In genomic region chr6:135179920-135180457, GRCh38 we compare ENCODE assay signal across 9 cellular contexts. TPM values are rescaled to one million over a fixed set of nuclear protein-coding genes. Genes with fewer than 3 reads are reported as not detected.
DNase-seq lines count a peak whose midpoint lies in the region; ATAC-seq, FAIRE-seq and TF ChIP-seq lines count a peak whose summit lies in the region.
"Had no signal": no experiment of that assay in that cellular context is flagged by ENCODE, and none has a peak within 500 bp of the region (broad histone marks: within the 10 kb centered on the region; RNA-seq: fewer than 3 reads in every experiment).

No MANE protein-coding gene starts in this region.

- peak; percentile 9 to 41; a peak in 2 of 4 replicates for TF ChIP-seq EP300 in GM12878 (IDR thresholded peaks at IDR 0.05; ENCODE audit: borderline replicate concordance in 1 of 2, control insufficient read depth in 1 of 2, low read depth in 2 of 2, low read length in 2 of 2)

- DNase-seq in Jurkat, Clone E6-1 (ENCODE audit: low read depth, low spot score), result no peak
- DNase-seq in GM12878 (ENCODE audit: low read depth, low spot score) (no peak), neural progenitor cell (ENCODE audit: low spot score) (no peak), MG63 (no peak), pancreas (no peak)

- H3K9me3 ChIP-seq in DOHH2 (ENCODE audit: control insufficient read depth, insufficient read depth, low read length), result no peaks in the 10 kb centered on the region
- H3K9me3 ChIP-seq in GM12878 (replicated peaks; ENCODE audit: control insufficient read depth, insufficient read depth, low read length), result no peaks in the 10 kb centered on the region
- no peaks in the 10 kb centered on the region for H3K9me3 ChIP-seq in neural progenitor cell (ENCODE audit: low read depth)
- no peaks in the 10 kb centered on the region for H3K9me3 ChIP-seq in MG63
- H3K9me3 ChIP-seq in pancreas, result no peaks in the 10 kb centered on the region

- H3K4me1 Mint-ChIP-seq in neural progenitor cell, result peaks cover 18% of the 10 kb centered on the region

- TF ChIP-seq CTCF in DOHH2 (IDR thresholded peaks at IDR 0.05; ENCODE audit: low read depth, low read length, poor library complexity, severe bottlenecking) (no peak), GM12878 (IDR thresholded peaks at IDR 0.05 in 2 of 3, conservative IDR thresholded peaks at IDR 0.05 in 1 of 3; ENCODE audit: control insufficient read depth in 2 of 3, extremely low read depth in 1 of 3, insufficient read depth in 1 of 3, low read depth in 3 of 3, low read length in 3 of 3) (no peak), neural progenitor cell (IDR thresholded peaks at IDR 0.05) (no peak), pancreas (IDR thresholded peaks at IDR 0.05) (no peak)

- ATAC-seq in GM12878, result 0 out of 3 replicates have a peak, but pooled peaks have one; percentile 1
- ATAC-seq in HG02938 (IDR thresholded peaks at IDR 0.05; ENCODE audit: unreplicated experiment), result no peak
- no peak for ATAC-seq in GM21515 (IDR thresholded peaks at IDR 0.05; ENCODE audit: unreplicated experiment)
- no peak for ATAC-seq in pancreas

- POLR2A ChIA-PET in GM12878 (lab: Charles Lee), result interaction anchor here (1.2 to 5.3 kb wide), 7 partner anchors 11 to 176 kb away, joined by 4 to 52 read pairs (median 6); no protein-coding TSS in a partner anchor

- intact Hi-C loops in GM12878 (cut with micrococcal nuclease; ENCODE audit: unreplicated experiment) (loop anchor here (5.0 kb wide), 1 partner anchor 128 kb away; the partner anchor contains the start of gene HBS1L), pancreas (cut with DNase I) (no loop called here)

- peaks cover 26% of the 10 kb centered on the region for H3K27me3 Mint-ChIP-seq in neural progenitor cell (ENCODE audit: insufficient read depth, low read depth)

- peaks cover 35% of the 10 kb centered on the region for H3K79me2 ChIP-seq in DOHH2 (ENCODE audit: control insufficient read depth, low read length)
- H3K79me2 ChIP-seq in GM12878 (ENCODE audit: control insufficient read depth, insufficient read depth, low read length), result peaks cover 34% of the 10 kb centered on the region
- peaks cover 21% of the 10 kb centered on the region for H3K79me2 ChIP-seq in neural progenitor cell (ENCODE audit: low read depth)

- peak overlapping the region; percentile 88 for H3K4me3 Mint-ChIP-seq in neural progenitor cell

- CTCF ChIA-PET in GM12878 (lab: Yijun Ruan, JAX), result interaction anchor here (1.4 to 12.3 kb wide), 6 partner anchors 18 to 94 kb away, joined by 3 to 149 read pairs (median 5); no protein-coding TSS in a partner anchor

- peak overlapping the region; percentile 91 for H3K27ac ChIP-seq in DOHH2 (ENCODE audit: low read depth, low read length)
- H3K27ac ChIP-seq in GM12878 (ENCODE audit: control insufficient read depth, insufficient read depth), result peak overlapping the region; percentile 79
- no peak overlapping the region for H3K27ac ChIP-seq in neural progenitor cell
- H3K27ac ChIP-seq in pancreas, result no peak overlapping the region
- H3K27ac ChIP-seq: SJSA1 had no signal

- no peak overlapping the region for H3K27ac Mint-ChIP-seq in neural progenitor cell

- peak overlapping the region; percentile 67 for H3K4me3 ChIP-seq in DOHH2 (ENCODE audit: low read length)
- H3K4me3 ChIP-seq in Jurkat, Clone E6-1 (ENCODE audit: low read length), result peak overlapping the region; percentile 97
- H3K4me3 ChIP-seq in GM12878, result peak overlapping the region; percentile 62
- H3K4me3 ChIP-seq in neural progenitor cell, result peak overlapping the region; percentile 76
- no peak overlapping the region for H3K4me3 ChIP-seq in MG63
- H3K4me3 ChIP-seq in pancreas, result peak overlapping the region in 1 of 4 donors; percentile 63

- RAD21 ChIA-PET in GM12878 (lab: Charles Lee; ENCODE audit: unreplicated experiment), result interaction anchor here (1.0 to 8.1 kb wide), 9 partner anchors 16 to 242 kb away, joined by 3 to 98 read pairs (median 4); no protein-coding TSS in a partner anchor

- H3K9ac ChIP-seq in GM12878 (ENCODE audit: control insufficient read depth, insufficient read depth, low read length) (0 out of 2 replicates have a peak overlapping the region, but pooled peaks have one; percentile 28), neural progenitor cell (no peak overlapping the region)

- H3F3A ChIP-seq in DOHH2 (ENCODE audit: control insufficient read depth, insufficient read depth), result peaks cover 38% of the 10 kb centered on the region
- peaks cover 17% of the 10 kb centered on the region for H3F3A ChIP-seq in neural progenitor cell (ENCODE audit: low read depth)

- H3K4me1 ChIP-seq in DOHH2 (ENCODE audit: control insufficient read depth, low read length) (peaks cover 62% of the 10 kb centered on the region), GM12878 (ENCODE audit: control insufficient read depth, insufficient read depth, low read length) (peaks cover 23% of the 10 kb centered on the region), neural progenitor cell (peaks cover 5% of the 10 kb centered on the region), pancreas (peaks cover 0 to 11% (median 7%) of the 10 kb centered on the region in 3 donors)

- no peaks in the 10 kb centered on the region for H3K36me3 Mint-ChIP-seq in neural progenitor cell

- no peak for TF ChIP-seq RAD21 in GM12878 (IDR thresholded peaks at IDR 0.05; ENCODE audit: insufficient read depth, low read depth, low read length)

- no peaks in the 10 kb centered on the region for H4K20me1 ChIP-seq in DOHH2 (ENCODE audit: control insufficient read depth, insufficient read depth, low read depth, low read length)
- no peaks in the 10 kb centered on the region for H4K20me1 ChIP-seq in GM12878 (ENCODE audit: control insufficient read depth, insufficient read depth)
- peaks cover 10% of the 10 kb centered on the region for H4K20me1 ChIP-seq in neural progenitor cell (ENCODE audit: low read depth)

- H2AFZ ChIP-seq in GM12878 (ENCODE audit: control insufficient read depth, low read depth, low read length) (peak overlapping the region; percentile 35), neural progenitor cell (replicated peaks) (peak overlapping the region; percentile 27)

- H3K4me2 ChIP-seq in DOHH2 (ENCODE audit: low read length) (peak overlapping the region; percentile 86), GM12878 (ENCODE audit: control insufficient read depth, insufficient read depth) (peak overlapping the region; percentile 58), neural progenitor cell (peak overlapping the region; percentile 100)

- no peak for TF ChIP-seq POLR2A in GM12878 (IDR thresholded peaks at IDR 0.05; ENCODE audit: low read depth, low read length)

- H3K9me3 Mint-ChIP-seq in neural progenitor cell, result peaks cover 2% of the 10 kb centered on the region

- FAIRE-seq in GM12878 (lab: Jason Lieb, UNC), result no peak
- FAIRE-seq in pancreas (lab: Jason Lieb, UNC), result no peak

- in situ Hi-C loops in GM12878 (cut with MboI), result loop anchor here (5.0 kb wide), 1 partner anchor 168 kb away; no protein-coding TSS in a partner anchor

- no peaks in the 10 kb centered on the region for H3K27me3 ChIP-seq in DOHH2 (ENCODE audit: control insufficient read depth, low read length)
- H3K27me3 ChIP-seq in GM12878 (replicated peaks in 1 of 2; ENCODE audit: control insufficient read depth in 2 of 2, insufficient read depth in 2 of 2, low read length in 1 of 2), result no peaks in the 10 kb centered on the region
- H3K27me3 ChIP-seq in neural progenitor cell, result peaks cover 45% of the 10 kb centered on the region
- peaks cover 29% of the 10 kb centered on the region for H3K27me3 ChIP-seq in MG63
- peaks cover 0 to 12% (median 4%) of the 10 kb centered on the region in 4 donors for H3K27me3 ChIP-seq in pancreas

- 0% methylated on average over 8 of the region's 8 CpGs for WGBS in GM12878 (ENCODE audit: insufficient coverage, insufficient replicate concordance, low lambda C conversion rate, missing lambda C conversion rate)
- WGBS in pancreas, 2 donors, result 35 to 41% methylated on average over 8 of the region's 8 CpGs

- no peaks in the 10 kb centered on the region for H3K9me2 ChIP-seq in DOHH2 (replicated peaks; ENCODE audit: control insufficient read depth, low read length)

- BruUV-seq in GM12878 (replicated peaks; lab: Mats Ljungman, UMichigan), result TSS peak; percentile 52

- SMC1A ChIA-PET in GM12878 (lab: Charles Lee; ENCODE audit: uncharacterized antibody, unreplicated experiment), result interaction anchor here (0.9 to 12.3 kb wide), 7 partner anchors 12 to 172 kb away, joined by 3 to 133 read pairs (median 5); no protein-coding TSS in a partner anchor

- peaks cover 15% of the 10 kb centered on the region for H3K36me3 ChIP-seq in DOHH2 (ENCODE audit: control insufficient read depth, low read length)
- no peaks in the 10 kb centered on the region; a peak in 1 of 4 replicates for H3K36me3 ChIP-seq in GM12878 (ENCODE audit: control insufficient read depth in 2 of 2, insufficient read depth in 2 of 2, low read length in 1 of 2)
- H3K36me3 ChIP-seq in neural progenitor cell, result no peaks in the 10 kb centered on the region
- no peaks in the 10 kb centered on the region for H3K36me3 ChIP-seq in MG63
- H3K36me3 ChIP-seq in pancreas, result no peaks in the 10 kb centered on the region
- H3K36me3 ChIP-seq: SJSA1 had no signal

TF ChIP-seq in GM12878, 131 proteins besides CTCF, POLR2A, EP300 and RAD21 (continues in another document):
- 0 out of 2 replicates have a peak, but pooled peaks have one; percentile 14 for TF ChIP-seq POLR2AphosphoS5 (IDR thresholded peaks at IDR 0.05; ENCODE audit: low read length)

RNA-seq across cellular contexts. Expression of gene MYB, which starts 1.1 kb away (rescaled TPM):
- polyA plus RNA-seq in Jurkat, Clone E6-1 (2012; ENCODE audit: insufficient read depth, insufficient read length), result 161 TPM
- 60.0 and 65.9 TPM in 2 replicates for total RNA-seq in GM12878 (2013; cell fraction: nucleolus; rRNA removed)
- total RNA-seq in GM12878 (2014; rRNA removed) (16.1 TPM in 2 replicates), GM12878 (2014; rRNA removed; fragmentation: Illumina TruSeq; extraction: Trizol) (21.8 and 23.2 TPM in 2 replicates), GM12878 (2021) (21.3 and 22.4 TPM in 2 replicates), neural progenitor cell (ENCODE audit: low replicate concordance) (3.0 and 3.3 TPM in 2 replicates), pancreas (under 1 TPM in 4 of 6 donors, not detected in 2; 0.15 to 0.37 (median 0.26) TPM)
- polyA plus RNA-seq in GM12878 (2011; ENCODE audit: low read depth), result 16.0 TPM
- polyA plus RNA-seq in GM12878 (2011; rRNA removed) (20.3 and 20.7 TPM in 2 replicates), GM12878 (2014; fragmentation: Illumina TruSeq; extraction: Trizol) (25.2 and 32.5 TPM in 2 replicates), GM12878 (2014; fragmentation: Nextera tagmentation; extraction: Ambion mirVana) (10 to 100 TPM in 1 of 2 experiments, 1 to 10 TPM in 1; 7.0 to 10.3 TPM), GM12878 (2014; rRNA removed) (15.5 and 17.9 TPM in 2 replicates), GM12878 (2016; fragmentation: Nextera tagmentation; extraction: Ambion mirVana) (10 to 100 TPM; 24.1 to 29.8 TPM), pancreas (under 1 TPM in 1 of 2 donors, not detected in 1; 0.07 TPM)
- 17.6 and 27.0 TPM in 2 replicates for polyA plus RNA-seq in GM12878 (2011; cell fraction: cytosol; rRNA removed)
- 26.4 and 28.1 TPM in 2 replicates for polyA plus RNA-seq in GM12878 (2011; cell fraction: nucleus; rRNA removed)
- polyA plus RNA-seq in GM12878 (2012), result 16.1 and 21.0 TPM in 2 replicates
- 30.4 and 34.2 TPM in 2 replicates for polyA minus RNA-seq in GM12878 (2011; rRNA and poly(A)+ RNA removed)
- 12.0 and 13.7 TPM in 2 replicates for polyA minus RNA-seq in GM12878 (2011; cell fraction: cytosol; rRNA and poly(A)+ RNA removed)
- 34.0 and 50.9 TPM in 2 replicates for polyA minus RNA-seq in GM12878 (2011; cell fraction: nucleus; rRNA and poly(A)+ RNA removed)
- total RNA-seq in MG63 (2014; rRNA removed; shearing (Covaris generic); ENCODE audit: low replicate concordance), result 1.5 TPM in 1 of 2 replicates, not detected in the other

Comparison
In these comparisons a context has a peak if more than half of its experiments do, and no peak if none do; other contexts are left out.
1. H3K27ac ChIP-seq: peak in DOHH2 (single experiment) and GM12878 (single experiment); none in neural progenitor cell (single experiment) and pancreas (0 of 4).
2. Peak in every context shown above with its lines, with median percentiles within 50 percentile points of each other: H3K4me2 ChIP-seq.